In the genomic region with DNA sequence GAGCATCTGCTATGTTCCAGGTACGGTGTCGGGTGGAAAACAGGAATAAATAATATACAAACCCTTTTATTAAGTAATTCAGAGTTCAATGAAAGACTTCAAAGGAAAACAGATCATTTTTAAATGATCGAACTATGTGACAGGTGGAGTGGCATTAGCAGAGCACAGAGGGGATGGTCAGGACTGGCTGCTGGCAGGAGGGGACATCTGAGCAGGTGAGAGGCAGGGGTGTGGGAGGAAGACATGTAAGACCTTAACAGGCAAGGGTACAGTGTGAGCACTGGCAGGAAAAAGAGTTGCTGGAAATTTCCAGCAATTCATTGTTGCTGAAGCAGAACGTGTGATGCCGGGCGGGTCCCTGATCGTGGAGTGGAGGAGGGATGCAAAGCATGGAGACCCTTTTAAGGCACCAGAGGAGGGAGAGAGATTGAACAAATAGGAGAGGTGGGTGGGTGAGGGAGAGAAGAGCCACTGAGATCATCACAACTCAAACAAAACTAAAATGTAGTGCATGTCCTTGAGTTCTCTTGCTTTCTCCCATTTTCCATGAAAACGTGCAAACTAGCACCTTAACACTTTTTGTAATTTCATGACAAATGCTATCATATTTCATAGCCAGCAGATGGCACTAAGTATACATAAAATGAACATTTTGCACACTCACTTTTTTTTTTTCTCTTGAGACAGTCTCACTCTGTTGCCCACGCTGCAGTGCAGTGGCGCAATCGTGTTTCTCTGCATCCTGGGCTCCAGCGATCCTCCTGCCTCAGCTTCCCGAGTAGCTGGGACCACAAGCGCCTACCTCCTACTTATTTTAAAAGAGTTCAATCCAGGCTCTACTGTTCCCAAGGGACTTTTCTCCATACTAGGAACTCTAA, we compare ENCODE assay signal across 8 cellular contexts. TPM values are rescaled to one million over a fixed set of nuclear protein-coding genes. Genes with fewer than 3 reads are reported as not detected.
DNase-seq lines count a peak whose midpoint lies in the region; ATAC-seq and TF ChIP-seq lines count a peak whose summit lies in the region.
"Not testable (repeated sequence)": the region's sequence is repeated elsewhere in the genome, so short reads cannot be mapped to it uniquely, and the experiment has no call there.

No MANE protein-coding gene starts in this region.

- not testable (repeated sequence) for H3K9me3 ChIP-seq in CD4-positive, alpha-beta memory T cell (ENCODE audit: control insufficient read depth in 1 of 2, low read length in 2 of 2); right cardiac atrium (ENCODE audit: control insufficient read depth, low read length)

- not testable (repeated sequence) for H3K27ac ChIP-seq in CD4-positive, alpha-beta memory T cell (ENCODE audit: low read depth, low read length); right cardiac atrium (ENCODE audit: low read length)

- intact Hi-C loops in CD4-positive, alpha-beta memory T cell (cut with micrococcal nuclease), result loop anchor here (5.0 kb wide), 1 partner anchor 449 kb away; no protein-coding TSS in a partner anchor
- intact Hi-C loops in right cardiac atrium (cut with DNase I), result loop anchor here in 1 of 4 donors (10.0 kb wide), 1 partner anchor 462 kb away; no protein-coding TSS in a partner anchor

- DNase-seq in CD4-positive, alpha-beta memory T cell, result peak in 3 of 5 donors; percentile 8 to 15 (median 11)
- DNase-seq in Jurkat, Clone E6-1 (ENCODE audit: low read depth, low spot score), result peak; percentile 5
- peak; percentile 44 for DNase-seq in NCI-H226
- peak; percentile 59 for DNase-seq in SW480 (ENCODE audit: low spot score)
- peak; percentile 3 for DNase-seq in central memory CD4-positive, alpha-beta T cell
- DNase-seq in right cardiac atrium, result peak; percentile 59 to 73 (median 72)
- DNase-seq in progenitor cell of endocrine pancreas (ENCODE audit: low spot score, unreplicated experiment), result not testable (repeated sequence)

- POLR2A ChIA-PET in CD4-positive, alpha-beta memory T cell (lab: Charles Lee; ENCODE audit: partially characterized antibody), result not testable (repeated sequence)

- not testable (repeated sequence) for H3K27me3 ChIP-seq in CD4-positive, alpha-beta memory T cell (ENCODE audit: insufficient read depth, low read length); right cardiac atrium (ENCODE audit: control insufficient read depth, insufficient read depth)

- CTCF ChIA-PET in CD4-positive, alpha-beta memory T cell (lab: Charles Lee; ENCODE audit: partially characterized antibody), result not testable (repeated sequence)

- peak; percentile 36 for TF ChIP-seq CTCF in progenitor cell of endocrine pancreas (IDR thresholded peaks at IDR 0.05; ENCODE audit: unreplicated experiment)

- H3K36me3 ChIP-seq in CD4-positive, alpha-beta memory T cell (ENCODE audit: insufficient read depth, low read length), result not testable (repeated sequence)

- not testable (repeated sequence) for H3K4me1 Mint-ChIP-seq in CD4-positive, alpha-beta memory T cell; progenitor cell of endocrine pancreas (ENCODE audit: low read depth)

- not testable (repeated sequence) for H3K36me3 Mint-ChIP-seq in CD4-positive, alpha-beta memory T cell; progenitor cell of endocrine pancreas (ENCODE audit: insufficient read depth)

- H3K4me1 ChIP-seq in CD4-positive, alpha-beta memory T cell (ENCODE audit: insufficient read depth, low read length); right cardiac atrium (ENCODE audit: control insufficient read depth, insufficient read depth, low read length): not testable (repeated sequence)

- H3K4me3 ChIP-seq in CD4-positive, alpha-beta memory T cell (ENCODE audit: low read length in 2 of 2); Jurkat, Clone E6-1 (ENCODE audit: low read length); right cardiac atrium (ENCODE audit: low read length): not testable (repeated sequence)

- H3K9me3 Mint-ChIP-seq in CD4-positive, alpha-beta memory T cell; progenitor cell of endocrine pancreas (ENCODE audit: low read depth): not testable (repeated sequence)

- not testable (repeated sequence) for H3K27ac Mint-ChIP-seq in CD4-positive, alpha-beta memory T cell; progenitor cell of endocrine pancreas

- WGBS in right cardiac atrium, result 28% methylated on average over 14 of the region's 14 CpGs

- H3K4me3 Mint-ChIP-seq in CD4-positive, alpha-beta memory T cell, result peak overlapping the region in 1 of 8 donors; percentile 32
- not testable (repeated sequence) for H3K4me3 Mint-ChIP-seq in progenitor cell of endocrine pancreas (ENCODE audit: low read depth)

- ATAC-seq in GM19467 (IDR thresholded peaks at IDR 0.05; ENCODE audit: unreplicated experiment) (peak; percentile 64), right cardiac atrium (peak; percentile 84 to 87)

- H3K27me3 Mint-ChIP-seq in CD4-positive, alpha-beta memory T cell, result peaks cover 12 to 17% of the 10 kb centered on the region in 2 donors
- H3K27me3 Mint-ChIP-seq in progenitor cell of endocrine pancreas, result not testable (repeated sequence)

RNA-seq across cellular contexts. Expression of a gene that starts 35.9 kb away (rescaled TPM):
- total RNA-seq in CD4-positive, alpha-beta memory T cell, result 10 to 100 TPM; 13.8 to 15.9 TPM
- polyA plus RNA-seq in CD4-positive, alpha-beta memory T cell, result 1 to 10 TPM in 1 of 2 donors, under 1 TPM in 1; 0.75 to 1.8 TPM
- polyA plus RNA-seq in Jurkat, Clone E6-1 (2012; ENCODE audit: insufficient read depth, insufficient read length), result 13.1 TPM
- total RNA-seq in right cardiac atrium (10 to 100 TPM; 30.3 to 36.6 (median 31.9) TPM), progenitor cell of endocrine pancreas (31.6 and 34.0 TPM in 2 replicates)
- polyA plus RNA-seq in right cardiac atrium, result 11.9 TPM
